8 cellular contexts compared by ENCODE assay signal in the genomic region with DNA sequence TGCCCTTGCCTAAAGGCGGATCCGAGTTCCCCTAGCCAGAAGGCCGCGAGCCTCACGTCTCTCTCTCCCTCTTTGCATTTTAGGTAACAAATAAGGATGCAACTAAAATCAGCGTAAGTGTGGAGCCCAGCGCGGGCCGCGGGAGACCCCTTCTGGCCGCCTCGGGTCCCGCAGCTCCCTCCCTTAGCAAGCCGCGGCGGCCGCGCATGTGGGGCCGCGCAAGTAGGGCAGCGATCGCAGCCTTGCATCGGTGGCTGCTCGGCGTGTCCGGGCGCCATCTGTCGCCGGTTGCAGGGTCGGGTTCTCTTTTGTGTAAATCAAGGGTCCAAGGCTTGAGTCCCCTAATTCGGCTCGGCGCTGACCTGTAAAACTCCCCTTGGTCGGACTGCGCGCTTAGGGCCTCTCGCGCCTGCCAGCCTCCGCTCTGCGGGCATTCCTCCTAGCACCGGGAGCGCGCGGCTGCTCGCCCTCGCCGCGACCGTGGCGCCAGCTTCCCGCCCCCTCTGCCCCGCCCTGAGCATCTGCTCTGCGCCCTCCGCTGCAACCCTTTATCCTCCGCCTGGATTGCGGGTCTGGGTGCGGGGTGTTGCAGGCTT. TPM values are rescaled to one million over a fixed set of nuclear protein-coding genes. Genes with fewer than 3 reads are reported as not detected.
A peak's percentile ranks its signal among the peaks of the same experiment; 100 is the strongest.
DNase-seq lines count a peak whose midpoint lies in the region; ATAC-seq, FAIRE-seq and TF ChIP-seq lines count a peak whose summit lies in the region.

No MANE protein-coding gene starts in this region.

- peaks cover 1% of the 10 kb centered on the region for H3K36me3 Mint-ChIP-seq in activated naive CD8-positive, alpha-beta T cell treated with anti-CD3 and anti-CD28 coated beads, Interleukin-2, amount 10 ng/mL, durations not matched to agents 7 days and 5 days

- FAIRE-seq in GM12891 (lab: Jason Lieb, UNC) = no peak

- no peak for TF ChIP-seq POLR2A in GM12891 (IDR thresholded peaks at IDR 0.05; ENCODE audit: low read depth, low read length)
- no peak for TF ChIP-seq POLR2A in uterus (IDR thresholded peaks at IDR 0.05)

- H3K27me3 Mint-ChIP-seq in activated naive CD8-positive, alpha-beta T cell treated with anti-CD3 and anti-CD28 coated beads, Interleukin-2, amount 10 ng/mL, durations not matched to agents 7 days and 5 days = peaks cover 64% of the 10 kb centered on the region

- DNase-seq in GM12891 (ENCODE audit: insufficient read length, low spot score) = peak; percentile 92
- DNase-seq in RWPE2 (ENCODE audit: low spot score) = no peak
- peak; percentile 80 for DNase-seq in activated naive CD8-positive, alpha-beta T cell treated with anti-CD3 and anti-CD28 coated beads, Interleukin-2, amount 10 ng/mL, durations not matched to agents 7 days and 5 days
- DNase-seq in left ventricle myocardium inferior = peak; percentile 51
- DNase-seq in pulmonary artery endothelial cell (ENCODE audit: low read depth, low spot score) = peak; percentile 5
- peak in 1 of 2 donors; percentile 59 for DNase-seq in uterus
- DNase-seq in NCI-H1930 (lab: John Stamatoyannopoulos, UW) = no peak

- H3K27me3 ChIP-seq in RWPE2 (ENCODE audit: insufficient read depth, poor library complexity, severe bottlenecking) (peaks cover 82% of the 10 kb centered on the region), left ventricle myocardium inferior (ENCODE audit: low read depth) (peaks cover 100% of the 10 kb centered on the region), uterus (peaks cover 3 to 22% of the 10 kb centered on the region in 2 donors)

- H3K36me3 ChIP-seq in RWPE2 (ENCODE audit: low read depth) (no peaks in the 10 kb centered on the region), left ventricle myocardium inferior (no peaks in the 10 kb centered on the region), uterus (no peaks in the 10 kb centered on the region)

- peaks cover 19% of the 10 kb centered on the region for H3K4me1 Mint-ChIP-seq in activated naive CD8-positive, alpha-beta T cell treated with anti-CD3 and anti-CD28 coated beads, Interleukin-2, amount 10 ng/mL, durations not matched to agents 7 days and 5 days

- TF ChIP-seq CTCF in RWPE2 (IDR thresholded peaks at IDR 0.05; ENCODE audit: poor library complexity, severe bottlenecking) (peak; percentile 83), left ventricle myocardium inferior (IDR thresholded peaks at IDR 0.05; ENCODE audit: borderline replicate concordance) (peak; percentile 81), uterus (IDR thresholded peaks at IDR 0.05) (peak; percentile 63 to 73 (median 72))

- H3K9me3 Mint-ChIP-seq in activated naive CD8-positive, alpha-beta T cell treated with anti-CD3 and anti-CD28 coated beads, Interleukin-2, amount 10 ng/mL, durations not matched to agents 7 days and 5 days = no peaks in the 10 kb centered on the region

- H3K9me3 ChIP-seq in RWPE2 (ENCODE audit: severe bottlenecking) = no peaks in the 10 kb centered on the region
- H3K9me3 ChIP-seq in left ventricle myocardium inferior (replicated peaks) = no peaks in the 10 kb centered on the region
- H3K9me3 ChIP-seq in uterus = no peaks in the 10 kb centered on the region

- intact Hi-C loops in left ventricle myocardium inferior (cut with micrococcal nuclease) (no loop called here), uterus (cut with DNase I; ENCODE audit: low total_unique reads) (no loop called here)

- no peak overlapping the region for H3K27ac Mint-ChIP-seq in activated naive CD8-positive, alpha-beta T cell treated with anti-CD3 and anti-CD28 coated beads, Interleukin-2, amount 10 ng/mL, durations not matched to agents 7 days and 5 days

- POLR2A ChIA-PET in activated naive CD8-positive, alpha-beta T cell treated with anti-CD3 and anti-CD28 coated beads, Interleukin-2, amount 10 ng/mL, durations not matched to agents 7 days and 5 days (lab: Charles Lee) = interaction anchor here (1.4 kb wide), 1 partner anchor 77 kb away, joined by 4 read pairs; a partner anchor contains a TSS

- H3K27ac ChIP-seq in RWPE2 (ENCODE audit: poor library complexity, severe bottlenecking) (no peak overlapping the region), left ventricle myocardium inferior (replicated peaks) (no peak overlapping the region), uterus (no peak overlapping the region)

- ATAC-seq in HG03354 (IDR thresholded peaks at IDR 0.05; ENCODE audit: poor library complexity, severe bottlenecking, unreplicated experiment) (peak; percentile 79), RWPE2 (ENCODE audit: low read depth) (peak; percentile 82)
- ATAC-seq in activated naive CD8-positive, alpha-beta T cell treated with anti-CD3 and anti-CD28 coated beads, Interleukin-2, amount 10 ng/mL, durations not matched to agents 7 days and 5 days (ENCODE audit: low read depth) = peak; percentile 81

- peak overlapping the region; percentile 68 for H3K4me3 Mint-ChIP-seq in activated naive CD8-positive, alpha-beta T cell treated with anti-CD3 and anti-CD28 coated beads, Interleukin-2, amount 10 ng/mL, durations not matched to agents 7 days and 5 days

- H3K4me1 ChIP-seq in RWPE2 (ENCODE audit: insufficient read depth, poor library complexity, severe bottlenecking) (no peaks in the 10 kb centered on the region), left ventricle myocardium inferior (peaks cover 57% of the 10 kb centered on the region), uterus (peaks cover 0 to 39% of the 10 kb centered on the region in 2 donors)

- H3K4me3 ChIP-seq in RWPE2 (ENCODE audit: severe bottlenecking) (peak overlapping the region; percentile 25), left ventricle myocardium inferior (peak overlapping the region; percentile 56), uterus (no peak overlapping the region)

TF ChIP-seq in GM12891, 5 proteins besides CTCF, POLR2A, EP300 and RAD21:
- no peak for TF ChIP-seq POLR2AphosphoS5 (IDR thresholded peaks at IDR 0.05; ENCODE audit: low read depth, low read length)
- no peak for TF ChIP-seq POU2F2 (IDR thresholded peaks at IDR 0.05; ENCODE audit: low read depth, low read length)
- TF ChIP-seq SPI1 (IDR thresholded peaks at IDR 0.05; ENCODE audit: low read depth, low read length) = no peak
- no peak for TF ChIP-seq TAF1 (IDR thresholded peaks at IDR 0.05; ENCODE audit: low read depth, low read length)
- TF ChIP-seq PAX5 (IDR thresholded peaks at IDR 0.05; ENCODE audit: insufficient read depth, low read length, severe bottlenecking) = no peak
TF ChIP-seq in GM12891: peak in this region for 0.

RNA-seq across cellular contexts. Expression of a gene that starts 2.7 kb away (rescaled TPM):
- polyA plus RNA-seq in GM12891 (2012; ENCODE audit: low read depth, missing spikeins) = not detected
- total RNA-seq in activated naive CD8-positive, alpha-beta T cell treated with anti-CD3 and anti-CD28 coated beads, Interleukin-2, amount 10 ng/mL, durations not matched to agents 7 days and 5 days = not detected
- total RNA-seq in left ventricle myocardium inferior = not detected
- total RNA-seq in pulmonary artery endothelial cell = not detected in 2 replicates
- not detected for total RNA-seq in uterus

Comparison
In these comparisons a context has a peak if more than half of its experiments do, and no peak if none do; other contexts are left out.
1. DNase-seq: peak in GM12891 (single experiment), activated naive CD8-positive, alpha-beta T cell treated with anti-CD3 and anti-CD28 coated beads, Interleukin-2, amount 10 ng/mL, durations not matched to agents 7 days and 5 days (single experiment), left ventricle myocardium inferior (single experiment) and pulmonary artery endothelial cell (single experiment); none in RWPE2 (single experiment) and NCI-H1930 (0 of 2).
2. H3K4me3 ChIP-seq: peak in RWPE2 (single experiment) and left ventricle myocardium inferior (single experiment); none in uterus (0 of 2).
3. Peak in every context shown above with its lines, with median percentiles within 50 percentile points of each other: ATAC-seq and CTCF ChIP-seq.